In genomic region chr10:116450861-116451260, GRCh38 we compare ENCODE assay signal across 26 cellular contexts. TPM values are rescaled to one million over a fixed set of nuclear protein-coding genes. Genes with fewer than 3 reads are reported as not detected.
"Had no signal": no experiment of that assay in that cellular context is flagged by ENCODE, and none has a peak within 500 bp of the region (broad histone marks: within the 10 kb centered on the region; RNA-seq: fewer than 3 reads in every experiment).

No MANE protein-coding gene starts in this region.

- H3K36me3 Mint-ChIP-seq: IgD-negative memory B cell, T-cell had no signal

- H3K4me1 Mint-ChIP-seq: IgD-negative memory B cell, T-cell had no signal

- H3K4me3 Mint-ChIP-seq: IgD-negative memory B cell, T-cell had no signal

- DNase-seq: Kasumi-1, MM.1S, NCI-H1048, NCI-H1105, NCI-H1417, NCI-H1436 treated with DMSO at 0.1 percent for 48 hours, NCI-H1694, NCI-H187 treated with DMSO at 0.1 percent for 48 hours, NCI-H2029 treated with DMSO at 0.1 percent for 48 hours, NCI-H2171 treated with DMSO at 0.1 percent for 48 hours, NCI-H345, NCI-H446 treated with DMSO at 0.1 percent for 48 hours, NCI-H524, NCI-H526 treated with DMSO at 0.1 percent for 48 hours, NCI-H774, Right ventricle myocardium superior, RPMI8226, SIG-M5, SK-N-SH, SW 1271, T-cell had no signal

- H3K27me3 Mint-ChIP-seq: IgD-negative memory B cell, T-cell had no signal

- ATAC-seq: HepG2, K562, T-cell had no signal

- H3K27ac Mint-ChIP-seq: IgD-negative memory B cell, T-cell had no signal

RNA-seq across cellular contexts. Expression of gene PNLIPRP3, which starts 23.2 kb away (rescaled TPM):
- total RNA-seq: HepG2, K562, M059J, Right ventricle myocardium superior, SJSA1, T-cell had no signal
